11 cellular contexts compared by ENCODE assay signal in genomic region chr6:142929751-142930358, GRCh38. TPM values are rescaled to one million over a fixed set of nuclear protein-coding genes. Genes with fewer than 3 reads are reported as not detected.
A peak's percentile ranks its signal among the peaks of the same experiment; 100 is the strongest.
DNase-seq lines count a peak whose midpoint lies in the region; ATAC-seq, FAIRE-seq and TF ChIP-seq lines count a peak whose summit lies in the region.
"Had no signal": no experiment of that assay in that cellular context is flagged by ENCODE, and none has a peak within 500 bp of the region (broad histone marks: within the 10 kb centered on the region; RNA-seq: fewer than 3 reads in every experiment).

No MANE protein-coding gene starts in this region.

- CTCF ChIA-PET in CD8-positive, alpha-beta memory T cell (lab: Charles Lee), result interaction anchor here (0.6 to 1.3 kb wide), 4 partner anchors 14 to 64 kb away, joined by 3 read pairs; no protein-coding TSS in a partner anchor

- H3K36me3 Mint-ChIP-seq in CD8-positive, alpha-beta memory T cell, result peaks cover 0 to 31% (median 1%) of the 10 kb centered on the region in 3 donors
- no peaks in the 10 kb centered on the region for H3K36me3 Mint-ChIP-seq in HFFc6 (ENCODE audit: low read depth)
- no peaks in the 10 kb centered on the region for H3K36me3 Mint-ChIP-seq in astrocyte (ENCODE audit: low read depth, unreplicated experiment)
- peaks cover 4 to 7% (median 4%) of the 10 kb centered on the region in 3 donors for H3K36me3 Mint-ChIP-seq in naive thymus-derived CD8-positive, alpha-beta T cell

- H3K4me2 ChIP-seq in astrocyte (ENCODE audit: low read length), result peak overlapping the region; percentile 7

- no peak for ATAC-seq in naive thymus-derived CD8-positive, alpha-beta T cell
- ATAC-seq in HG02970 (IDR thresholded peaks at IDR 0.05; ENCODE audit: low FRiP score, unreplicated experiment), result no peak
- ATAC-seq in GM18909 (IDR thresholded peaks at IDR 0.05; ENCODE audit: poor library complexity, unreplicated experiment), result no peak

- H3K4me3 ChIP-seq in CD8-positive, alpha-beta memory T cell (ENCODE audit: low read length), result no peak overlapping the region
- no peak overlapping the region for H3K4me3 ChIP-seq in astrocyte (ENCODE audit: insufficient read depth, low read depth, low read length)

- peak overlapping the region in 6 of 7 donors; percentile 77 to 96 (median 94) for H3K4me3 Mint-ChIP-seq in CD8-positive, alpha-beta memory T cell
- H3K4me3 Mint-ChIP-seq in HFFc6 (peak overlapping the region; percentile 57), astrocyte (ENCODE audit: unreplicated experiment) (no peak overlapping the region)
- H3K4me3 Mint-ChIP-seq in naive thymus-derived CD8-positive, alpha-beta T cell, result peak overlapping the region; percentile 44 to 99 (median 96)

- no peaks in the 10 kb centered on the region for H3K36me3 ChIP-seq in CD8-positive, alpha-beta memory T cell (ENCODE audit: insufficient read depth, low read length)
- no peaks in the 10 kb centered on the region for H3K36me3 ChIP-seq in astrocyte (ENCODE audit: insufficient read depth, low read length)

- DNase-seq in CD8-positive, alpha-beta memory T cell, result no peak
- DNase-seq in HFFc6 (peak; percentile 34), astrocyte (ENCODE audit: low read depth) (peak; percentile 18), NCI-H1092 treated with DMSO at 0.1 percent for 48 hours (lab: John Stamatoyannopoulos, UW) (no peak)
- no peak for DNase-seq in naive thymus-derived CD8-positive, alpha-beta T cell
- DNase-seq: activated effector memory CD4-positive, alpha-beta T cell treated with anti-CD3 and anti-CD28 coated beads, Interleukin-2, amount 50 U/mL, for 16 hours; dermis blood vessel endothelial cell; DMS153; stimulated activated CD4-positive, alpha-beta T cell treated with anti-CD3 and anti-CD28 coated beads, Interleukin-2, amount 100 ng/mL, for 24 hours had no signal

- peaks cover 76% of the 10 kb centered on the region for H3K4me1 ChIP-seq in CD8-positive, alpha-beta memory T cell (ENCODE audit: insufficient read depth, low read length)
- peaks cover 22% of the 10 kb centered on the region for H3K4me1 ChIP-seq in astrocyte (ENCODE audit: insufficient read depth, low read length)

- no peak overlapping the region for H3K27ac ChIP-seq in CD8-positive, alpha-beta memory T cell (ENCODE audit: low read depth, low read length)
- no peak overlapping the region for H3K27ac ChIP-seq in astrocyte (ENCODE audit: low read depth, low read length)

- no peaks in the 10 kb centered on the region for H3K9me3 Mint-ChIP-seq in CD8-positive, alpha-beta memory T cell
- no peaks in the 10 kb centered on the region for H3K9me3 Mint-ChIP-seq in HFFc6
- H3K9me3 Mint-ChIP-seq in astrocyte (ENCODE audit: unreplicated experiment), result no peaks in the 10 kb centered on the region
- H3K9me3 Mint-ChIP-seq in naive thymus-derived CD8-positive, alpha-beta T cell, result no peaks in the 10 kb centered on the region

- peaks cover 78 to 81% (median 81%) of the 10 kb centered on the region in 3 donors for H3K4me1 Mint-ChIP-seq in CD8-positive, alpha-beta memory T cell
- H3K4me1 Mint-ChIP-seq in HFFc6 (ENCODE audit: low read depth) (peaks cover 79% of the 10 kb centered on the region), astrocyte (ENCODE audit: low read depth, unreplicated experiment) (peaks cover 26% of the 10 kb centered on the region)
- H3K4me1 Mint-ChIP-seq in naive thymus-derived CD8-positive, alpha-beta T cell, result peaks cover 36 to 86% (median 73%) of the 10 kb centered on the region in 4 donors

- no peak overlapping the region for H3K9ac ChIP-seq in astrocyte (ENCODE audit: low read length)

- no peaks in the 10 kb centered on the region for H3K27me3 Mint-ChIP-seq in CD8-positive, alpha-beta memory T cell
- H3K27me3 Mint-ChIP-seq in HFFc6 (ENCODE audit: insufficient read depth) (no peaks in the 10 kb centered on the region), astrocyte (ENCODE audit: low read depth, unreplicated experiment) (no peaks in the 10 kb centered on the region)
- no peaks in the 10 kb centered on the region for H3K27me3 Mint-ChIP-seq in naive thymus-derived CD8-positive, alpha-beta T cell

- peak overlapping the region; percentile 77 to 100 (median 94) for H3K27ac Mint-ChIP-seq in CD8-positive, alpha-beta memory T cell
- H3K27ac Mint-ChIP-seq in HFFc6 (peak overlapping the region; percentile 79), astrocyte (ENCODE audit: unreplicated experiment) (peak overlapping the region; percentile 67)
- H3K27ac Mint-ChIP-seq in naive thymus-derived CD8-positive, alpha-beta T cell, result peak overlapping the region; percentile 65 to 100 (median 96)

- H4K20me1 ChIP-seq in astrocyte (ENCODE audit: insufficient read depth, low read length), result peaks cover 14% of the 10 kb centered on the region

- TF ChIP-seq CTCF in HFFc6 (IDR thresholded peaks at IDR 0.05) (no peak), astrocyte (IDR thresholded peaks at IDR 0.05; ENCODE audit: insufficient read depth, low read depth, low read length) (no peak)

- H3K27me3 ChIP-seq in CD8-positive, alpha-beta memory T cell (ENCODE audit: insufficient read depth, low read length, poor library complexity, severe bottlenecking), result no peaks in the 10 kb centered on the region
- no peaks in the 10 kb centered on the region for H3K27me3 ChIP-seq in astrocyte (ENCODE audit: insufficient read depth, low read length)

- H3K79me2 ChIP-seq in astrocyte (ENCODE audit: insufficient read depth, low read length), result peaks cover 91% of the 10 kb centered on the region

- H3K9me3 ChIP-seq in CD8-positive, alpha-beta memory T cell (ENCODE audit: low read length), result no peaks in the 10 kb centered on the region
- H3K9me3 ChIP-seq in astrocyte (ENCODE audit: insufficient read depth, low read depth, low read length), result no peaks in the 10 kb centered on the region

- POLR2A ChIA-PET in CD8-positive, alpha-beta memory T cell (lab: Charles Lee), result interaction anchor here (0.9 to 1.7 kb wide), 2 partner anchors 22 to 24 kb away, joined by 3 to 6 read pairs; no protein-coding TSS in a partner anchor
- POLR2A ChIA-PET in naive thymus-derived CD8-positive, alpha-beta T cell (lab: Charles Lee), result interaction anchor here (0.7 to 6.8 kb wide), 3 partner anchors 11 to 23 kb away, joined by 3 to 128 read pairs (median 7); no protein-coding TSS in a partner anchor

- no peak overlapping the region for H2AFZ ChIP-seq in astrocyte (ENCODE audit: low read depth, low read length)

- peak; percentile 65 for FAIRE-seq in astrocyte (lab: Jason Lieb, UNC)

RNA-seq across cellular contexts. Expression of gene HIVEP2, which starts 15.1 kb away (rescaled TPM):
- 10 to 100 TPM; 37.1 to 37.2 TPM for total RNA-seq in CD8-positive, alpha-beta memory T cell
- polyA plus RNA-seq in CD8-positive, alpha-beta memory T cell, result 15.4 TPM
- total RNA-seq in HFFc6 (2021; fragmentation: NEBNext Ultra II Directional; extraction: Animal tissue kit (Norgen Biotek cat#: 25700)), result 10 to 100 TPM; 14.0 to 19.5 (median 17.1) TPM
- 17.0 and 21.2 TPM in 2 replicates for total RNA-seq in astrocyte
- 10 to 100 TPM; 84.8 to 99.2 TPM for total RNA-seq in naive thymus-derived CD8-positive, alpha-beta T cell
- polyA plus RNA-seq in naive thymus-derived CD8-positive, alpha-beta T cell, result 10 to 100 TPM in 2 of 3 donors, 1 to 10 TPM in 1; 6.5 to 17.1 (median 12.5) TPM

Comparison
In these comparisons a context has a peak if more than half of its experiments do, and no peak if none do; other contexts are left out.
1. DNase-seq: peak in HFFc6 (single experiment) and astrocyte (single experiment); none in CD8-positive, alpha-beta memory T cell (0 of 5), naive thymus-derived CD8-positive, alpha-beta T cell (0 of 10) and NCI-H1092 treated with DMSO at 0.1 percent for 48 hours (single experiment).
2. Peak in every context shown above with its lines, with median percentiles within 50 percentile points of each other: H3K27ac Mint-ChIP-seq.